ENCODE assay signal across 1 cellular context in genomic region chr19:1266116-1266817, GRCh38.
TF ChIP-seq lines count a peak whose summit lies in the region.

No MANE protein-coding gene starts in this region.

TF ChIP-seq in HepG2, 621 proteins besides CTCF, POLR2A, EP300 and RAD21 (continued from another document and continues in another):
- TF ChIP-seq SIN3A (IDR thresholded peaks at IDR 0.05; ENCODE audit: borderline replicate concordance, low read depth, low read length) (peak; percentile 48; the same call in 1 of the 2 replicates), TCF7 (IDR thresholded peaks at IDR 0.05; ENCODE audit: low read depth) (peak; percentile 63; the same call in 1 of the 2 replicates), ZFP62 (CRISPR knock-in tag; IDR thresholded peaks at IDR 0.05) (no peak), ELF1 (CRISPR knock-in tag; IDR thresholded peaks at IDR 0.05) (0 out of 2 replicates have a peak, but pooled peaks have one; percentile 13), SAFB2 (CRISPR knock-in tag; IDR thresholded peaks at IDR 0.05; ENCODE audit: borderline replicate concordance, low read depth) (peak; percentile 11; the same call in 1 of the 2 replicates), ZNF354B (CRISPR knock-in tag; IDR thresholded peaks at IDR 0.05) (0 out of 2 replicates have a peak, but pooled peaks have one; percentile 79), KDM3A (CRISPR knock-in tag; IDR thresholded peaks at IDR 0.05; ENCODE audit: low read depth) (peak; percentile 88; the same call in 1 of the 2 replicates), KLF6 (CRISPR knock-in tag; IDR thresholded peaks at IDR 0.05) (peak; percentile 25; the same call in 1 of the 2 replicates), DRAP1 (CRISPR knock-in tag; IDR thresholded peaks at IDR 0.05) (peak; percentile 75), ZNF510 (CRISPR knock-in tag; IDR thresholded peaks at IDR 0.05; ENCODE audit: low read depth) (peak; percentile 76; the same call in 1 of the 2 replicates), ZNF275 (CRISPR knock-in tag; IDR thresholded peaks at IDR 0.05; ENCODE audit: borderline replicate concordance) (peak; percentile 69; the same call in 1 of the 2 replicates), ZNF550 (CRISPR knock-in tag; IDR thresholded peaks at IDR 0.05; ENCODE audit: borderline replicate concordance) (no peak), SNAI1 (CRISPR knock-in tag; IDR thresholded peaks at IDR 0.05; ENCODE audit: borderline replicate concordance) (peak; percentile 66; the same call in 1 of the 2 replicates), ZNF282 (IDR thresholded peaks at IDR 0.05; ENCODE audit: partially characterized antibody) (no peak), BCL6 (CRISPR knock-in tag; IDR thresholded peaks at IDR 0.05) (peak; percentile 71), ZNF333 (CRISPR knock-in tag; IDR thresholded peaks at IDR 0.05; ENCODE audit: borderline replicate concordance) (peak; percentile 73; the same call in 1 of the 2 replicates), ZNF703 (CRISPR knock-in tag; IDR thresholded peaks at IDR 0.05; ENCODE audit: borderline replicate concordance) (0 out of 2 replicates have a peak, but pooled peaks have one; percentile 48), ZNF274 (CRISPR knock-in tag; IDR thresholded peaks at IDR 0.05) (0 out of 2 replicates have a peak, but pooled peaks have one; percentile 26), ZSCAN31 (CRISPR knock-in tag; IDR thresholded peaks at IDR 0.05; ENCODE audit: low read depth) (no peak), KLF9 (CRISPR knock-in tag; IDR thresholded peaks at IDR 0.05; ENCODE audit: low read depth) (peak; percentile 48; the same call in 1 of the 2 replicates), ZFAT (CRISPR knock-in tag; conservative IDR thresholded peaks at IDR 0.05) (no peak), NFKBIZ (CRISPR knock-in tag; IDR thresholded peaks at IDR 0.05) (no peak), REL (CRISPR knock-in tag; conservative IDR thresholded peaks at IDR 0.05) (peak; percentile 17; the same call in 1 of the 2 replicates), ZZZ3 (CRISPR knock-in tag; IDR thresholded peaks at IDR 0.05; ENCODE audit: borderline replicate concordance) (0 out of 2 replicates have a peak, but pooled peaks have one; percentile 61), ZNF768 (CRISPR knock-in tag; IDR thresholded peaks at IDR 0.05) (peak; percentile 56; the same call in 1 of the 2 replicates), ATF3 (CRISPR knock-in tag; IDR thresholded peaks at IDR 0.05) (peak; percentile 51), ELF4 (CRISPR knock-in tag; IDR thresholded peaks at IDR 0.05; ENCODE audit: borderline replicate concordance) (peak; percentile 62; the same call in 1 of the 2 replicates), PATZ1 (CRISPR knock-in tag; IDR thresholded peaks at IDR 0.05) (peak; percentile 99), ISL2 (CRISPR knock-in tag; IDR thresholded peaks at IDR 0.05) (peak; percentile 41), HNRNPUL1 (IDR thresholded peaks at IDR 0.05; ENCODE audit: low read depth, low read length) (no peak), ZNF18 (CRISPR knock-in tag; IDR thresholded peaks at IDR 0.05; ENCODE audit: insufficient replicate concordance) (peak; percentile 22), ZNF430 (CRISPR knock-in tag; IDR thresholded peaks at IDR 0.05) (no peak), ZNF276 (CRISPR knock-in tag; IDR thresholded peaks at IDR 0.05; ENCODE audit: low read depth) (0 out of 2 replicates have a peak, but pooled peaks have one; percentile 23), ZBED4 (CRISPR knock-in tag; IDR thresholded peaks at IDR 0.05; ENCODE audit: borderline replicate concordance) (0 out of 2 replicates have a peak, but pooled peaks have one; percentile 53), TFAP4 (IDR thresholded peaks at IDR 0.05; ENCODE audit: borderline replicate concordance, low read depth) (peak; percentile 57; the same call in 1 of the 2 replicates), ZFP36L1 (CRISPR knock-in tag; IDR thresholded peaks at IDR 0.05) (peak; percentile 87; the same call in 1 of the 2 replicates), SOX13 (IDR thresholded peaks at IDR 0.05) (no peak), SOX13 (CRISPR knock-in tag; conservative IDR thresholded peaks at IDR 0.05 in 1 of 2, IDR thresholded peaks at IDR 0.05 in 1 of 2) (peak in 1 of 2 experiments; percentile 60; a peak in 2 of 4 replicates), ZNF691 (CRISPR knock-in tag; IDR thresholded peaks at IDR 0.05; ENCODE audit: borderline replicate concordance, low read depth) (peak; percentile 77; the same call in 1 of the 2 replicates), ZNF335 (CRISPR knock-in tag; IDR thresholded peaks at IDR 0.05) (peak; percentile 60; the same call in 1 of the 2 replicates), ZNF678 (CRISPR knock-in tag; IDR thresholded peaks at IDR 0.05) (peak; percentile 82; the same call in 1 of the 2 replicates), NR2C2 (CRISPR knock-in tag; IDR thresholded peaks at IDR 0.05; ENCODE audit: borderline replicate concordance) (no peak; the same call in none of the 2 replicates), PBX2 (CRISPR knock-in tag; IDR thresholded peaks at IDR 0.05) (no peak), MTA1 (CRISPR knock-in tag; IDR thresholded peaks at IDR 0.05; ENCODE audit: borderline replicate concordance) (peak; percentile 73; the same call in 1 of the 2 replicates), RFX3 (CRISPR knock-in tag; IDR thresholded peaks at IDR 0.05) (peak; percentile 87), ZBTB2 (CRISPR knock-in tag; IDR thresholded peaks at IDR 0.05; ENCODE audit: low read depth) (peak; percentile 61), ZNF788 (CRISPR knock-in tag; IDR thresholded peaks at IDR 0.05; ENCODE audit: borderline replicate concordance) (peak; percentile 73), NONO (IDR thresholded peaks at IDR 0.05) (no peak), NONO (CRISPR knock-in tag; conservative IDR thresholded peaks at IDR 0.05) (peak; percentile 57)
